ENCODE assay signal across 18 cellular contexts in the genomic region with DNA sequence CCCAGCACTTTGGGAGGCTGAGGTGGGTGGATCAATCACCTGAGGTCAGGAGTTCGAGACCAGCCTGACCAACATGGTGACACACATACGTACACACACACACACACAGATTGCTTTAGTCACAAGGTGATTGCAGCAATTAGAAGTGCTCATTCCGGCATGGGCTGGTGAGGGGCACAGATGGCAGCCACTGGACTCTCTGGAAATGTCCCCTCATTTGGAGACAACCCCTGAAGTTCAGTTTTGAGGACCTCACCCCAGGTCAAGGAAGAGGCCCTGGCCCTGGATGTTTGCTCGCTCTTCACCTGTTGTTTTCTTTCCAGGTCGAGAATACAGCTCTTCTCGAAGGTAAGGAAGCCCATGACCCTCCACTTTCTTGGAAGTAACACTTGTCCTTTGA. TPM values are rescaled to one million over a fixed set of nuclear protein-coding genes. Genes with fewer than 3 reads are reported as not detected.
DNase-seq lines count a peak whose midpoint lies in the region; ATAC-seq and TF ChIP-seq lines count a peak whose summit lies in the region.
"Had no signal": no experiment of that assay in that cellular context is flagged by ENCODE, and none has a peak within 500 bp of the region (broad histone marks: within the 10 kb centered on the region; RNA-seq: fewer than 3 reads in every experiment).

No MANE protein-coding gene starts in this region.

- peaks cover 43% of the 10 kb centered on the region for H3K4me1 ChIP-seq in OCI-LY1 (ENCODE audit: insufficient read depth, low read length, severe bottlenecking)
- peaks cover 0 to 38% of the 10 kb centered on the region in 2 donors for H3K4me1 ChIP-seq in esophagus (ENCODE audit: control insufficient read depth in 2 of 2, insufficient read depth in 2 of 2, low read length in 1 of 2)
- peaks cover 36% of the 10 kb centered on the region for H3K4me1 ChIP-seq in suprapubic skin
- H3K4me1 ChIP-seq in spleen: peaks cover 0 to 24% (median 13%) of the 10 kb centered on the region in 6 donors

- H3K36me3 ChIP-seq in OCI-LY1 (ENCODE audit: insufficient read depth, low read length) (peaks cover 78% of the 10 kb centered on the region), esophagus (ENCODE audit: control insufficient read depth in 2 of 2, insufficient read depth in 2 of 2, low read length in 1 of 2) (peaks cover 4 to 53% of the 10 kb centered on the region in 2 donors), suprapubic skin (peaks cover 71% of the 10 kb centered on the region), spleen (peaks cover 3 to 93% (median 76%) of the 10 kb centered on the region in 6 donors)

- H3K9me3 ChIP-seq in OCI-LY1 (ENCODE audit: low read length) (no peaks in the 10 kb centered on the region), esophagus (ENCODE audit: control insufficient read depth in 2 of 2, insufficient read depth in 1 of 2, low read depth in 1 of 2, low read length in 1 of 2) (no peaks in the 10 kb centered on the region), suprapubic skin (no peaks in the 10 kb centered on the region), spleen (no peaks in the 10 kb centered on the region)
- H3K9me3 ChIP-seq: BLaER1, MG63 had no signal

- no peaks in the 10 kb centered on the region for H4K20me1 ChIP-seq in OCI-LY1 (ENCODE audit: insufficient read depth, low read length)

- no peak for TF ChIP-seq EP300 in suprapubic skin (IDR thresholded peaks at IDR 0.05)

- H3K27ac Mint-ChIP-seq in mesothelial cell of epicardium: no peak overlapping the region

- no peak for ATAC-seq in GM19467 (IDR thresholded peaks at IDR 0.05; ENCODE audit: unreplicated experiment)

- no peaks in the 10 kb centered on the region for H3K79me2 ChIP-seq in OCI-LY1 (ENCODE audit: insufficient read depth, low read length)

- intact Hi-C loops in spleen (cut with DNase I; ENCODE audit: low total_unique reads): no loop called here

- H3K27me3 Mint-ChIP-seq in mesothelial cell of epicardium (ENCODE audit: low read depth): peaks cover 5% of the 10 kb centered on the region

- peak overlapping the region; percentile 73 for H3K27ac ChIP-seq in OCI-LY1 (ENCODE audit: low read depth, low read length, poor library complexity, severe bottlenecking)
- peak overlapping the region; percentile 76 to 83 for H3K27ac ChIP-seq in esophagus (ENCODE audit: low read depth in 2 of 2, low read length in 1 of 2)
- peak overlapping the region; percentile 6 for H3K27ac ChIP-seq in suprapubic skin
- H3K27ac ChIP-seq in spleen: peak overlapping the region in 1 of 8 donors; percentile 17
- H3K27ac ChIP-seq: BLaER1 had no signal

- DNase-seq in suprapubic skin (ENCODE audit: low spot score in 2 of 2) (no peak), spleen (no peak), mesothelial cell of epicardium (ENCODE audit: low spot score in 2 of 2, unreplicated experiment in 2 of 2) (no peak)
- DNase-seq: DMS 273 treated with DMSO at 0.1 percent for 48 hours, KG1, MG63, NCI-H1092 treated with DMSO at 0.1 percent for 48 hours, NCI-H187 treated with DMSO at 0.1 percent for 48 hours, NCI-H2171, NCI-H446 treated with DMSO at 0.1 percent for 48 hours, NCI-H748 treated with DMSO at 0.1 percent for 48 hours, SHP77 treated with DMSO at 0.1 percent for 48 hours had no signal

- H3K9me2 ChIP-seq in OCI-LY1 (ENCODE audit: low read depth, low read length): no peaks in the 10 kb centered on the region

- no peak overlapping the region for H3K4me3 Mint-ChIP-seq in mesothelial cell of epicardium

- H3K4me3 ChIP-seq in OCI-LY1 (ENCODE audit: low read depth, low read length, poor library complexity, severe bottlenecking) (no peak overlapping the region), esophagus (ENCODE audit: low read depth in 1 of 2, low read length in 2 of 2) (no peak overlapping the region), suprapubic skin (no peak overlapping the region), spleen (no peak overlapping the region)
- H3K4me3 ChIP-seq: BLaER1, MG63 had no signal

- H3K4me2 ChIP-seq in OCI-LY1 (ENCODE audit: low read length): no peak overlapping the region

- H3K36me3 Mint-ChIP-seq in mesothelial cell of epicardium: peaks cover 12% of the 10 kb centered on the region

- H3F3A ChIP-seq in OCI-LY1 (ENCODE audit: insufficient read depth, low read length): 0 out of 2 replicates have a peak, but pooled peaks cover 6% of the 10 kb centered on the region

- H3K27me3 ChIP-seq in OCI-LY1 (ENCODE audit: insufficient read depth, low read length) (no peaks in the 10 kb centered on the region), esophagus (ENCODE audit: control insufficient read depth in 1 of 2, insufficient read depth in 2 of 2, low read length in 2 of 2) (no peaks in the 10 kb centered on the region), suprapubic skin (no peaks in the 10 kb centered on the region), spleen (replicated peaks in 1 of 7) (no peaks in the 10 kb centered on the region)
- H3K27me3 ChIP-seq: BLaER1, MG63 had no signal

- 68 to 78% methylated on average over 6 of the region's 6 CpGs for WGBS in esophagus, 2 donors
- 90% methylated on average over 5 of the region's 6 CpGs for WGBS in suprapubic skin
- 79 to 93% (median 89%) methylated on average over 4 to 6 of the region's 6 CpGs for WGBS in spleen, 5 donors

- no peak overlapping the region for H2AFZ ChIP-seq in OCI-LY1 (ENCODE audit: low read length)

- TF ChIP-seq CTCF in OCI-LY1 (IDR thresholded peaks at IDR 0.05; ENCODE audit: low read length): no peak
- no peak for TF ChIP-seq CTCF in suprapubic skin (IDR thresholded peaks at IDR 0.05)
- TF ChIP-seq CTCF in spleen (IDR thresholded peaks at IDR 0.05 in 8 of 11, conservative IDR thresholded peaks at IDR 0.05 in 3 of 11): no peak
- no peak for TF ChIP-seq CTCF in mesothelial cell of epicardium (IDR thresholded peaks at IDR 0.05; ENCODE audit: unreplicated experiment)

- peak; percentile 28 for TF ChIP-seq POLR2A in GM19099 (IDR thresholded peaks at IDR 0.05; ENCODE audit: extremely low read depth, insufficient read length, low read depth)
- no peak for TF ChIP-seq POLR2A in suprapubic skin (IDR thresholded peaks at IDR 0.05)
- no peak for TF ChIP-seq POLR2A in spleen (IDR thresholded peaks at IDR 0.05)

- no peaks in the 10 kb centered on the region for H3K4me1 Mint-ChIP-seq in mesothelial cell of epicardium

- H3K9me3 Mint-ChIP-seq in mesothelial cell of epicardium: no peaks in the 10 kb centered on the region

- no peak overlapping the region for H3K9ac ChIP-seq in OCI-LY1 (ENCODE audit: low read length)
- H3K9ac ChIP-seq: BLaER1 had no signal

RNA-seq across cellular contexts. Expression of a gene that starts 6.1 kb away (rescaled TPM):
- polyA plus RNA-seq in esophagus: 10 to 100 TPM in 1 of 2 donors, 1 to 10 TPM in 1; 7.6 to 14.5 TPM
- 1 to 10 TPM; 4.3 to 5.8 (median 4.9) TPM for total RNA-seq in suprapubic skin
- 1 to 10 TPM; 3.9 to 7.5 (median 6.4) TPM for total RNA-seq in spleen
- 10 to 100 TPM in 1 of 3 donors, 1 to 10 TPM in 2; 7.3 to 11.9 (median 8.8) TPM for polyA plus RNA-seq in spleen
- total RNA-seq in mesothelial cell of epicardium: 0.99 to 1.1 TPM (median 1.1 TPM) in 3 replicates
- polyA plus RNA-seq: AG04450 had no signal

RNA-seq across cellular contexts. Expression of a gene that starts 8.8 kb away (rescaled TPM):
- polyA plus RNA-seq in esophagus (10 to 100 TPM; 20.7 to 21.3 TPM), spleen (10 to 100 TPM; 43.6 to 51.1 (median 49.7) TPM)
- total RNA-seq in suprapubic skin (10 to 100 TPM; 18.8 to 29.8 (median 20.5) TPM), spleen (10 to 100 TPM; 19.6 to 33.4 (median 23.1) TPM), mesothelial cell of epicardium (24.2 to 27.5 TPM (median 24.4 TPM) in 3 replicates)

RNA-seq across cellular contexts. Expression of a gene that starts 22.8 kb away (rescaled TPM):
- polyA plus RNA-seq in esophagus: 10 to 100 TPM; 17.5 to 43.1 TPM
- 10 to 100 TPM; 24.6 to 43.1 (median 33.5) TPM for total RNA-seq in suprapubic skin
- 10 to 100 TPM; 16.2 to 27.1 (median 19.6) TPM for total RNA-seq in spleen
- 10 to 100 TPM; 14.3 to 36.7 (median 20.3) TPM for polyA plus RNA-seq in spleen
- total RNA-seq in mesothelial cell of epicardium: 36.2 to 40.7 TPM (median 38.9 TPM) in 3 replicates

RNA-seq across cellular contexts. Expression of a gene that starts 31.4 kb away (rescaled TPM):
- polyA plus RNA-seq in esophagus: 100 to 1,000 TPM in 1 of 2 donors, 10 to 100 TPM in 1; 42.6 to 132 TPM
- 100 to 1,000 TPM in 1 of 4 donors, 10 to 100 TPM in 3; 55.3 to 135 (median 84.3) TPM for total RNA-seq in suprapubic skin
- 100 to 1,000 TPM in 6 of 7 donors, 10 to 100 TPM in 1; 97.6 to 153 (median 143) TPM for total RNA-seq in spleen
- polyA plus RNA-seq in spleen: 100 to 1,000 TPM in 2 of 3 donors, 10 to 100 TPM in 1; 61.3 to 215 (median 191) TPM
- total RNA-seq in mesothelial cell of epicardium: 132 to 133 TPM (median 133 TPM) in 3 replicates
